In genomic region chr1:231392380-231393131, GRCh38 we compare ENCODE assay signal across 2 cellular contexts.
TF ChIP-seq lines count a peak whose summit lies in the region.

No MANE protein-coding gene starts in this region.

TF ChIP-seq in SK-N-SH, 30 proteins besides CTCF, POLR2A, EP300 and RAD21 (continued from another document):
- TF ChIP-seq REST (IDR thresholded peaks at IDR 0.05; ENCODE audit: low read depth, low read length): peak; percentile 84

TF ChIP-seq in SK-N-SH treated with all-trans-retinoic acid at 6 μM for 48 hours, 23 proteins besides CTCF, POLR2A, EP300 and RAD21 (continued from another document):
- TF ChIP-seq CREB5 (CRISPR knock-in tag; IDR thresholded peaks at IDR 0.05; ENCODE audit: low read depth) (no peak), ZFP3 (CRISPR knock-in tag; IDR thresholded peaks at IDR 0.05) (no peak), PPARA (CRISPR knock-in tag; IDR thresholded peaks at IDR 0.05; ENCODE audit: borderline replicate concordance) (no peak), CSRNP3 (CRISPR knock-in tag; IDR thresholded peaks at IDR 0.05) (no peak), TOX (CRISPR knock-in tag; IDR thresholded peaks at IDR 0.05; ENCODE audit: borderline replicate concordance) (no peak), ARNTL (CRISPR knock-in tag; IDR thresholded peaks at IDR 0.05; ENCODE audit: borderline replicate concordance, low read depth) (no peak), ESRRG (CRISPR knock-in tag; IDR thresholded peaks at IDR 0.05) (no peak)
